ENCODE assay signal across 1 cellular context in genomic region chr11:111926505-111927391, GRCh38.
TF ChIP-seq lines count a peak whose summit lies in the region.

No MANE protein-coding gene starts in this region.

TF ChIP-seq in HepG2, 621 proteins besides CTCF, POLR2A, EP300 and RAD21 (continued from another document and continues in another):
- TF ChIP-seq REST (IDR thresholded peaks at IDR 0.05; ENCODE audit: borderline replicate concordance in 1 of 2, low read depth in 1 of 2, low read length in 2 of 2) (0 out of 4 replicates have a peak, but pooled peaks of 1 of the 2 experiments have one; percentile 40), MXI1 (IDR thresholded peaks at IDR 0.05; ENCODE audit: borderline replicate concordance, low read depth, low read length) (peak; percentile 83; the same call in 1 of the 3 replicates), ZBTB7A (CRISPR knock-in tag; IDR thresholded peaks at IDR 0.05) (no peak), TAF1 (CRISPR knock-in tag; IDR thresholded peaks at IDR 0.05) (peak; percentile 64; the same call in 1 of the 2 replicates), NCOA1 (CRISPR knock-in tag; IDR thresholded peaks at IDR 0.05) (0 out of 2 replicates have a peak, but pooled peaks have one; percentile 41), MYC (CRISPR knock-in tag; IDR thresholded peaks at IDR 0.05; ENCODE audit: borderline replicate concordance) (peak; percentile 19; the same call in 1 of the 2 replicates), NR2F2 (IDR thresholded peaks at IDR 0.05; ENCODE audit: borderline replicate concordance, low read depth) (no peak), ZNF484 (CRISPR knock-in tag; IDR thresholded peaks at IDR 0.05; ENCODE audit: borderline replicate concordance, low read depth) (no peak), ZNF691 (CRISPR knock-in tag; IDR thresholded peaks at IDR 0.05; ENCODE audit: borderline replicate concordance, low read depth) (peak; percentile 13; the same call in 1 of the 2 replicates), HNRNPL (IDR thresholded peaks at IDR 0.05; ENCODE audit: low read depth, low read length) (0 out of 2 replicates have a peak, but pooled peaks have one; percentile 32), SALL2 (CRISPR knock-in tag; IDR thresholded peaks at IDR 0.05) (peak; percentile 61; the same call in 1 of the 2 replicates), SIN3B (IDR thresholded peaks at IDR 0.05; ENCODE audit: low read length) (no peak), TRAFD1 (CRISPR knock-in tag; IDR thresholded peaks at IDR 0.05; ENCODE audit: borderline replicate concordance) (no peak), ZNF121 (CRISPR knock-in tag; IDR thresholded peaks at IDR 0.05) (no peak), SIX1 (CRISPR knock-in tag; IDR thresholded peaks at IDR 0.05; ENCODE audit: borderline replicate concordance) (peak; percentile 35; the same call in 1 of the 2 replicates), ELF3 (CRISPR knock-in tag; IDR thresholded peaks at IDR 0.05) (no peak), ZNF17 (CRISPR knock-in tag; IDR thresholded peaks at IDR 0.05) (no peak), ZNF337 (CRISPR knock-in tag; IDR thresholded peaks at IDR 0.05; ENCODE audit: borderline replicate concordance, low read depth) (peak; percentile 91; the same call in 1 of the 2 replicates), ZXDC (CRISPR knock-in tag; IDR thresholded peaks at IDR 0.05) (no peak), HHEX (CRISPR knock-in tag; IDR thresholded peaks at IDR 0.05) (no peak), ARNTL (CRISPR knock-in tag; IDR thresholded peaks at IDR 0.05) (no peak), ZNF703 (CRISPR knock-in tag; IDR thresholded peaks at IDR 0.05; ENCODE audit: borderline replicate concordance) (no peak), AGO1 (IDR thresholded peaks at IDR 0.05; ENCODE audit: low read depth, low read length, poor library complexity, severe bottlenecking) (no peak), GABPA (IDR thresholded peaks at IDR 0.05; ENCODE audit: low read depth, low read length) (peak; percentile 42; the same call in 1 of the 2 replicates), GABPA (CRISPR knock-in tag; IDR thresholded peaks at IDR 0.05; ENCODE audit: low read depth) (peak; percentile 74), SPEN (CRISPR knock-in tag; IDR thresholded peaks at IDR 0.05; ENCODE audit: low read depth) (peak; percentile 41; the same call in 1 of the 2 replicates), ZMAT3 (CRISPR knock-in tag; conservative IDR thresholded peaks at IDR 0.05) (0 out of 2 replicates have a peak, but pooled peaks have one; percentile 23), ZNF639 (CRISPR knock-in tag; conservative IDR thresholded peaks at IDR 0.05) (0 out of 2 replicates have a peak, but pooled peaks have one; percentile 21), SIX4 (CRISPR knock-in tag; IDR thresholded peaks at IDR 0.05) (no peak), SOX6 (IDR thresholded peaks at IDR 0.05) (no peak), SOX6 (CRISPR knock-in tag; IDR thresholded peaks at IDR 0.05) (peak; percentile 74; the same call in 1 of the 2 replicates), FOXO4 (CRISPR knock-in tag; conservative IDR thresholded peaks at IDR 0.05) (no peak), ZSCAN29 (CRISPR knock-in tag; conservative IDR thresholded peaks at IDR 0.05) (0 out of 2 replicates have a peak, but pooled peaks have one; percentile 34), TAF15 (IDR thresholded peaks at IDR 0.05; ENCODE audit: low read depth, low read length, poor library complexity, severe bottlenecking) (no peak), LRRFIP1 (CRISPR knock-in tag; conservative IDR thresholded peaks at IDR 0.05) (no peak), RNF219 (CRISPR knock-in tag; IDR thresholded peaks at IDR 0.05) (no peak), CEBPG (CRISPR knock-in tag; IDR thresholded peaks at IDR 0.05) (0 out of 2 replicates have a peak, but pooled peaks have one; percentile 28), MIER3 (CRISPR knock-in tag; IDR thresholded peaks at IDR 0.05; ENCODE audit: borderline replicate concordance) (no peak; the same call in 1 of the 2 replicates), ZSCAN9 (CRISPR knock-in tag; IDR thresholded peaks at IDR 0.05; ENCODE audit: borderline replicate concordance) (peak; percentile 73; the same call in 1 of the 2 replicates), ATF2 (CRISPR knock-in tag; IDR thresholded peaks at IDR 0.05) (peak; percentile 76), TRIM24 (CRISPR knock-in tag; IDR thresholded peaks at IDR 0.05) (no peak), KDM5A (IDR thresholded peaks at IDR 0.05; ENCODE audit: borderline replicate concordance, low read length) (no peak), ZNF775 (CRISPR knock-in tag; IDR thresholded peaks at IDR 0.05; ENCODE audit: borderline replicate concordance) (no peak), ZNF329 (CRISPR knock-in tag; IDR thresholded peaks at IDR 0.05; ENCODE audit: low read depth) (no peak), BRCA1 (CRISPR knock-in tag; IDR thresholded peaks at IDR 0.05) (no peak), RFXANK (CRISPR knock-in tag; IDR thresholded peaks at IDR 0.05) (no peak), NR2C2 (CRISPR knock-in tag; IDR thresholded peaks at IDR 0.05; ENCODE audit: borderline replicate concordance) (no peak)
